12 cellular contexts compared by ENCODE assay signal in the genomic region with DNA sequence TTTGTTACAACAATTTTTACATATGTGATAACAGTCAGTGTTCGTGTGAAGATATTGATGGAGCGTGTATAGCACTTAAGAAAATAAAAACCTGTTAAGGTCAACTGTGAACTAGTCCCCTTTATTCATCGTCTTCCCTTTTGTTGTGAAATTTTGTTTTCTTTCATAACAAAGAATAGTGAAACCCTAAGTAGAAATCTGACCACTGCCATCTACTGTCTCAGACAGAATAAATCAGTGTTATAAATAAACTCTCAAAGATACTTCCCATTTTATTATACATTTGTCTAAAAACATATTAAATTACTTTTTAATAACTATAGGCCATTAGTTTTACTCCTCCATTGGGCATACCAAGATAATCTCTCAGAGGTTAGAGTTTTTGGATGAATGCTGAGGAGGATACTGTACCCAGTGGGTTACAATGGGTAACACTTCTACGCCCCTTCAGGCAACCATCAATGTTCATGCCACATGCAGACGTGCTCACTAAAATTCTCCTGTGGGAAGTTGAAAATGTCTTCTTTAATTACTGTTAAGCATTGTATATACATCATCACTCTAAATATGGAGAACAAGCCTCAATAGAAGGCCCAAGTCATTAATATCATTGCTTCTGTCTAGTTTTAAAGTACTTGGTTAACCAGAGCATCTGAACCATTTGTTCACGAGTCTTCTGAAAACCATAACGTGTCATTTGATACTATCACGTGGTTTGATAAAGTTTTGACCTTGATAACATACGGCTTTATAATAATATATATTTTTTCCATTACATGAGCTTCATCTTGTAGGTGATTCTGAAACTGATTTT.
A peak's percentile ranks its signal among the peaks of the same experiment; 100 is the strongest.
DNase-seq lines count a peak whose midpoint lies in the region; ATAC-seq, FAIRE-seq and TF ChIP-seq lines count a peak whose summit lies in the region.
"Had no signal": no experiment of that assay in that cellular context is flagged by ENCODE, and none has a peak within 500 bp of the region (broad histone marks: within the 10 kb centered on the region; RNA-seq: fewer than 3 reads in every experiment).

No MANE protein-coding gene starts in this region.

- H3K4me2 ChIP-seq in GM23248 (ENCODE audit: unreplicated experiment): no peak overlapping the region

- no peak overlapping the region for H3K27ac ChIP-seq in GM23248

- H3K4me1 ChIP-seq in GM23248 (ENCODE audit: insufficient read depth): no peaks in the 10 kb centered on the region

- WGBS in GM23248 (ENCODE audit: low coverage in 1 of 2, low lambda C conversion rate in 2 of 2, missing lambda C conversion rate in 2 of 2), 2 experiments: 21% methylated on average over 9 of the region's 9 CpGs

- no peak for TF ChIP-seq POLR2A in GM12892 (IDR thresholded peaks at IDR 0.05; ENCODE audit: low read depth, low read length)

- H3K36me3 ChIP-seq in GM23248 (ENCODE audit: low read depth): no peaks in the 10 kb centered on the region

- H3K4me3 ChIP-seq in GM23248: no peak overlapping the region

- peak; percentile 79 for FAIRE-seq in GM12892 (lab: Jason Lieb, UNC)
- FAIRE-seq in frontal cortex (lab: Jason Lieb, UNC): peak; percentile 68
- FAIRE-seq: H1 had no signal

- H3K9me2 ChIP-seq in GM23248 (ENCODE audit: insufficient read depth): no peaks in the 10 kb centered on the region

- DNase-seq in GM12892 (ENCODE audit: insufficient read length) (no peak), frontal cortex (ENCODE audit: low spot score in 2 of 2) (no peak), GDM1 (lab: John Stamatoyannopoulos, UW) (no peak), NCI-H2029 (lab: John Stamatoyannopoulos, UW) (no peak), GM23248 (no peak)
- DNase-seq in stimulated activated CD4-positive, alpha-beta T cell treated with anti-CD3 and anti-CD28 coated beads, Interleukin-1b, Interleukin-23, amount 100 ng/mL, for 48 hours: no peak
- DNase-seq: amygdala, DMS 273 treated with DMSO at 0.1 percent for 48 hours, NCI-H1694 had no signal

- ATAC-seq in GM21528 (IDR thresholded peaks at IDR 0.05; ENCODE audit: low FRiP score, unreplicated experiment) (peak; percentile 46), HG03457 (IDR thresholded peaks at IDR 0.05; ENCODE audit: unreplicated experiment) (peak; percentile 32)

- no peaks in the 10 kb centered on the region for H4K20me1 ChIP-seq in GM23248 (ENCODE audit: insufficient read depth)

- H3F3A ChIP-seq in GM23248 (ENCODE audit: insufficient read depth): no peaks in the 10 kb centered on the region

- H2AFZ ChIP-seq in GM23248: no peak overlapping the region

- no peaks in the 10 kb centered on the region for H3K9me3 ChIP-seq in GM23248 (ENCODE audit: low read depth)

- in situ Hi-C loops in GM23248 (cut with MboI): no loop called here

- H3K9ac ChIP-seq in GM23248: no peak overlapping the region

- no peaks in the 10 kb centered on the region for H3K27me3 ChIP-seq in GM23248 (replicated peaks; ENCODE audit: insufficient read depth)

- no peaks in the 10 kb centered on the region for H3K79me2 ChIP-seq in GM23248 (ENCODE audit: insufficient read depth)
